In genomic region chr7:11461999-11462398, GRCh38 we compare ENCODE assay signal across 30 cellular contexts.
"Had no signal": no experiment of that assay in that cellular context is flagged by ENCODE, and none has a peak within 500 bp of the region (broad histone marks: within the 10 kb centered on the region; RNA-seq: fewer than 3 reads in every experiment).

No MANE protein-coding gene starts in this region.

- H3K4me3 Mint-ChIP-seq: mesothelial cell of epicardium; naive thymus-derived CD4-positive, alpha-beta T cell; natural killer cell treated with Interleukin-12 subunit alpha and Interleukin-12 subunit beta and Interleukin-15 and Interleukin-18, amount 100 ng/mL, for 72 hours; stimulated activated memory B cell treated with anti-CD40 and anti-IgM and Interleukin-4, amounts not matched to agents 10 μg/mL and 1 μg/mL and 100 μg/mL, for 72 hours; stimulated activated naive CD8-positive, alpha-beta T cell treated with anti-CD3 and anti-CD28 coated beads, Interleukin-15, amount 100 ng/mL, for 72 hours had no signal

- H3K4me1 Mint-ChIP-seq: stimulated activated memory B cell treated with anti-CD40 and anti-IgM and Interleukin-4, amounts not matched to agents 10 μg/mL and 1 μg/mL and 100 μg/mL, for 72 hours; stimulated activated naive CD8-positive, alpha-beta T cell treated with anti-CD3 and anti-CD28 coated beads, Interleukin-15, amount 100 ng/mL, for 72 hours had no signal

- H3K4me1 ChIP-seq: sigmoid colon, vagina had no signal

- H3K27me3 ChIP-seq: heart right ventricle, hepatocyte, left lung, neutrophil, ovary, sigmoid colon, tibial nerve, upper lobe of left lung, vagina had no signal

- ATAC-seq: heart right ventricle; left cardiac atrium; left lung; mucosa of descending colon; naive thymus-derived CD4-positive, alpha-beta T cell; natural killer cell treated with Interleukin-12 subunit alpha and Interleukin-12 subunit beta and Interleukin-15 and Interleukin-18, amount 100 ng/mL, for 72 hours; right cardiac atrium; stimulated activated memory B cell treated with anti-CD40 and anti-IgM and Interleukin-4, amounts not matched to agents 10 μg/mL and 1 μg/mL and 100 μg/mL, for 72 hours; stimulated activated naive CD8-positive, alpha-beta T cell treated with anti-CD3 and anti-CD28 coated beads, Interleukin-15, amount 100 ng/mL, for 72 hours had no signal

- H3K36me3 ChIP-seq: heart right ventricle, left lung, neutrophil, ovary, sigmoid colon, tibial nerve, upper lobe of left lung, vagina had no signal

- DNase-seq: heart right ventricle; islet precursor cell; kidney glomerular epithelial cell; left cardiac atrium; left lung; mesendoderm; mucosa of descending colon; naive thymus-derived CD4-positive, alpha-beta T cell; ovary; retina; right cardiac atrium; sigmoid colon; small intestine; stimulated activated CD4-positive, alpha-beta T cell treated with anti-CD3 and anti-CD28 coated beads, Interleukin-1b, Interleukin-23, amount 100 ng/mL, for 48 hours; stimulated activated CD4-positive, alpha-beta T cell treated with anti-CD3 and anti-CD28 coated beads, Interleukin-2, amount 100 ng/mL, for 48 hours; stimulated activated CD4-positive, alpha-beta T cell treated with anti-CD3 and anti-CD28 coated beads, Interleukin-4, amount 100 ng/mL, for 4 hours; stimulated activated CD8-positive, alpha-beta memory T cell treated with anti-CD3 and anti-CD28 coated beads, Interleukin-4, amount 100 ng/mL, for 48 hours; stimulated activated naive CD4-positive, alpha-beta T cell treated with Interleukin-2 at 50 U/mL for 16 hours; stimulated activated naive CD8-positive, alpha-beta T cell treated with anti-CD3 and anti-CD28 coated beads, Interleukin-15, amount 100 ng/mL, for 72 hours; substantia nigra; upper lobe of left lung had no signal

- H3K9me3 Mint-ChIP-seq: mesothelial cell of epicardium; stimulated activated memory B cell treated with anti-CD40 and anti-IgM and Interleukin-4, amounts not matched to agents 10 μg/mL and 1 μg/mL and 100 μg/mL, for 72 hours; stimulated activated naive CD8-positive, alpha-beta T cell treated with anti-CD3 and anti-CD28 coated beads, Interleukin-15, amount 100 ng/mL, for 72 hours had no signal

- FAIRE-seq: small intestine had no signal

- H3K4me2 ChIP-seq: hepatocyte had no signal

- H2AFZ ChIP-seq: hepatocyte had no signal

- H3K27me3 Mint-ChIP-seq: naive thymus-derived CD4-positive, alpha-beta T cell; natural killer cell treated with Interleukin-12 subunit alpha and Interleukin-12 subunit beta and Interleukin-15 and Interleukin-18, amount 100 ng/mL, for 72 hours; stimulated activated memory B cell treated with anti-CD40 and anti-IgM and Interleukin-4, amounts not matched to agents 10 μg/mL and 1 μg/mL and 100 μg/mL, for 72 hours; stimulated activated naive CD8-positive, alpha-beta T cell treated with anti-CD3 and anti-CD28 coated beads, Interleukin-15, amount 100 ng/mL, for 72 hours had no signal

- H3K79me2 ChIP-seq: hepatocyte had no signal

- H3K4me3 ChIP-seq: heart right ventricle, hepatocyte, left lung, lung, mucosa of descending colon, ovary, sigmoid colon, tibial nerve, upper lobe of left lung, vagina had no signal

- H3K36me3 Mint-ChIP-seq: mesothelial cell of epicardium; naive thymus-derived CD4-positive, alpha-beta T cell; natural killer cell treated with Interleukin-12 subunit alpha and Interleukin-12 subunit beta and Interleukin-15 and Interleukin-18, amount 100 ng/mL, for 72 hours; stimulated activated memory B cell treated with anti-CD40 and anti-IgM and Interleukin-4, amounts not matched to agents 10 μg/mL and 1 μg/mL and 100 μg/mL, for 72 hours had no signal

- H3K27ac ChIP-seq: heart right ventricle, hepatocyte, left lung, neutrophil, ovary, sigmoid colon, tibial nerve, upper lobe of left lung, vagina had no signal

- H3K9me3 ChIP-seq: heart right ventricle, left lung, mucosa of descending colon, neutrophil, ovary, sigmoid colon, tibial nerve, upper lobe of left lung, vagina had no signal

- H3K27ac Mint-ChIP-seq: mesothelial cell of epicardium; naive thymus-derived CD4-positive, alpha-beta T cell; natural killer cell treated with Interleukin-12 subunit alpha and Interleukin-12 subunit beta and Interleukin-15 and Interleukin-18, amount 100 ng/mL, for 72 hours; progenitor cell of endocrine pancreas; stimulated activated memory B cell treated with anti-CD40 and anti-IgM and Interleukin-4, amounts not matched to agents 10 μg/mL and 1 μg/mL and 100 μg/mL, for 72 hours; stimulated activated naive CD8-positive, alpha-beta T cell treated with anti-CD3 and anti-CD28 coated beads, Interleukin-15, amount 100 ng/mL, for 72 hours had no signal
